8 cellular contexts compared by ENCODE assay signal in genomic region chr12:118136559-118137003, GRCh38. TPM values are rescaled to one million over a fixed set of nuclear protein-coding genes. Genes with fewer than 3 reads are reported as not detected.
DNase-seq lines count a peak whose midpoint lies in the region; ATAC-seq and TF ChIP-seq lines count a peak whose summit lies in the region.

No MANE protein-coding gene starts in this region.

- H3K4me1 Mint-ChIP-seq in activated B cell treated with CpG ODN at 0.5 μM for 24 hours, result peaks cover 20% of the 10 kb centered on the region

- H3K9me3 Mint-ChIP-seq in activated B cell treated with CpG ODN at 0.5 μM for 24 hours, result no peaks in the 10 kb centered on the region

- H3K36me3 Mint-ChIP-seq in activated B cell treated with CpG ODN at 0.5 μM for 24 hours (ENCODE audit: low read depth), result peaks cover 34% of the 10 kb centered on the region

- peak; percentile 21 for DNase-seq in HPDE6-E6E7 (ENCODE audit: extremely low spot score)
- peak; percentile 40 for DNase-seq in activated B cell treated with CpG ODN at 0.5 μM for 24 hours
- peak; percentile 57 for DNase-seq in cerebellar cortex (ENCODE audit: low spot score)
- peak; percentile 75 for DNase-seq in left kidney (ENCODE audit: low read depth, low spot score)
- DNase-seq in stimulated activated CD4-positive, alpha-beta T cell treated with anti-CD3 and anti-CD28 coated beads, Interleukin-2, amount 100 ng/mL, for 4 hours (ENCODE audit: low read depth), result peak; percentile 3
- no peak for DNase-seq in NCI-H187 treated with DMSO at 0.1 percent for 48 hours (lab: John Stamatoyannopoulos, UW)

- no peak for TF ChIP-seq CTCF in activated B cell treated with CpG ODN at 0.5 μM for 24 hours (IDR thresholded peaks at IDR 0.05)

- peak overlapping the region; percentile 76 for H3K27ac Mint-ChIP-seq in activated B cell treated with CpG ODN at 0.5 μM for 24 hours

- H3K27me3 Mint-ChIP-seq in activated B cell treated with CpG ODN at 0.5 μM for 24 hours, result no peaks in the 10 kb centered on the region

- peak overlapping the region; percentile 98 for H3K4me3 Mint-ChIP-seq in activated B cell treated with CpG ODN at 0.5 μM for 24 hours

- H3K27me3 ChIP-seq in BLaER1 treated with 17β-estradiol and CSF1 and Interleukin-3, amounts not matched to agents 10 nM and 100 nM, result no peaks in the 10 kb centered on the region

- H3K9ac ChIP-seq in BLaER1 treated with 17β-estradiol and CSF1 and Interleukin-3, amounts not matched to agents 10 nM and 100 nM, result peak overlapping the region; percentile 84 to 97 (median 95)

- intact Hi-C loops in activated B cell treated with CpG ODN at 0.5 μM for 24 hours (cut with micrococcal nuclease), result loop anchor here (1.0 to 5.0 kb wide), 6 partner anchors 16 to 240 kb away; partner anchors contain the start of genes RFC5, SUDS3 and VSIG10

- peaks cover 41 to 59% (median 51%) of the 10 kb centered on the region in 10 experiments for H3K4me1 ChIP-seq in BLaER1 treated with 17β-estradiol and CSF1 and Interleukin-3, amounts not matched to agents 10 nM and 100 nM

- ATAC-seq in GM19452 (IDR thresholded peaks at IDR 0.05; ENCODE audit: unreplicated experiment), result peak; percentile 29
- peak; percentile 25 for ATAC-seq in activated B cell treated with CpG ODN at 0.5 μM for 24 hours (ENCODE audit: low read depth)

- H3K9me3 ChIP-seq in BLaER1 treated with 17β-estradiol and CSF1 and Interleukin-3, amounts not matched to agents 10 nM and 100 nM (replicated peaks in 1 of 11), result no peaks in the 10 kb centered on the region

- CTCF ChIA-PET in activated B cell treated with CpG ODN at 0.5 μM for 24 hours (lab: Charles Lee), result interaction anchor here (1.1 to 1.6 kb wide), 3 partner anchors 16 to 241 kb away, joined by 4 to 5 read pairs (median 5); partner anchors contain the start of gene SUDS3

- peaks cover 8 to 55% (median 24%) of the 10 kb centered on the region in 11 experiments; a peak in 16 of 22 replicates for H4K20me1 ChIP-seq in BLaER1 treated with 17β-estradiol and CSF1 and Interleukin-3, amounts not matched to agents 10 nM and 100 nM

- H3K27ac ChIP-seq in BLaER1 treated with 17β-estradiol and CSF1 and Interleukin-3, amounts not matched to agents 10 nM and 100 nM, result peak overlapping the region; percentile 68 to 94 (median 89)

- peak overlapping the region; percentile 77 to 98 (median 92) for H3K4me2 ChIP-seq in BLaER1 treated with 17β-estradiol and CSF1 and Interleukin-3, amounts not matched to agents 10 nM and 100 nM

- peaks cover 26 to 46% (median 43%) of the 10 kb centered on the region in 11 experiments for H3K36me3 ChIP-seq in BLaER1 treated with 17β-estradiol and CSF1 and Interleukin-3, amounts not matched to agents 10 nM and 100 nM

- H3K4me3 ChIP-seq in BLaER1 treated with 17β-estradiol and CSF1 and Interleukin-3, amounts not matched to agents 10 nM and 100 nM, result peak overlapping the region; percentile 68 to 99 (median 90)

- POLR2A ChIA-PET in activated B cell treated with CpG ODN at 0.5 μM for 24 hours (lab: Charles Lee), result interaction anchor here (0.5 to 2.2 kb wide), 16 partner anchors 9 to 1689 kb away, joined by 3 to 21 read pairs (median 4); partner anchors contain the start of genes SUDS3, TAOK3, VSIG10 and WSB2

RNA-seq across cellular contexts. Expression of gene PEBP1, which starts 0.7 kb away (rescaled TPM):
- total RNA-seq in activated B cell treated with CpG ODN at 0.5 μM for 24 hours, result 102 and 114 TPM in 2 replicates

RNA-seq across cellular contexts. Expression of gene VSIG10, which starts 32.8 kb away (rescaled TPM):
- total RNA-seq in activated B cell treated with CpG ODN at 0.5 μM for 24 hours, result 1.6 and 2.4 TPM in 2 replicates
